1 cellular context compared by ENCODE assay signal in genomic region chr4:150367326-150367725, GRCh38.
TF ChIP-seq lines count a peak whose summit lies in the region.

No MANE protein-coding gene starts in this region.

TF ChIP-seq in HEK293, 187 proteins besides CTCF, POLR2A, EP300 and RAD21 (continued from another document and continues in another):
- TF ChIP-seq ZNF274 (IDR thresholded peaks at IDR 0.05; ENCODE audit: low read length): no peak
- TF ChIP-seq ZNF274 (tag by site-specific recombination; IDR thresholded peaks at IDR 0.05; ENCODE audit: borderline replicate concordance): no peak
- TF ChIP-seq ZNF157 (tag by site-specific recombination; IDR thresholded peaks at IDR 0.05): no peak
- no peak for TF ChIP-seq ZEB2 (tag by site-specific recombination; IDR thresholded peaks at IDR 0.05)
- TF ChIP-seq ZNF23 (tag by site-specific recombination; IDR thresholded peaks at IDR 0.05; ENCODE audit: borderline replicate concordance): no peak
- no peak for TF ChIP-seq OVOL3 (tag by site-specific recombination; IDR thresholded peaks at IDR 0.05)
- no peak for TF ChIP-seq EGR2 (tag by site-specific recombination; IDR thresholded peaks at IDR 0.05; ENCODE audit: low read depth)
- TF ChIP-seq ZNF19 (tag by site-specific recombination; IDR thresholded peaks at IDR 0.05; ENCODE audit: low read depth): no peak
- no peak for TF ChIP-seq ZNF423 (tag by site-specific recombination; IDR thresholded peaks at IDR 0.05)
- TF ChIP-seq ZNF701 (tag by site-specific recombination; IDR thresholded peaks at IDR 0.05): no peak
- no peak for TF ChIP-seq ZNF510 (tag by site-specific recombination; IDR thresholded peaks at IDR 0.05; ENCODE audit: insufficient replicate concordance)
- TF ChIP-seq, protein P1, sequence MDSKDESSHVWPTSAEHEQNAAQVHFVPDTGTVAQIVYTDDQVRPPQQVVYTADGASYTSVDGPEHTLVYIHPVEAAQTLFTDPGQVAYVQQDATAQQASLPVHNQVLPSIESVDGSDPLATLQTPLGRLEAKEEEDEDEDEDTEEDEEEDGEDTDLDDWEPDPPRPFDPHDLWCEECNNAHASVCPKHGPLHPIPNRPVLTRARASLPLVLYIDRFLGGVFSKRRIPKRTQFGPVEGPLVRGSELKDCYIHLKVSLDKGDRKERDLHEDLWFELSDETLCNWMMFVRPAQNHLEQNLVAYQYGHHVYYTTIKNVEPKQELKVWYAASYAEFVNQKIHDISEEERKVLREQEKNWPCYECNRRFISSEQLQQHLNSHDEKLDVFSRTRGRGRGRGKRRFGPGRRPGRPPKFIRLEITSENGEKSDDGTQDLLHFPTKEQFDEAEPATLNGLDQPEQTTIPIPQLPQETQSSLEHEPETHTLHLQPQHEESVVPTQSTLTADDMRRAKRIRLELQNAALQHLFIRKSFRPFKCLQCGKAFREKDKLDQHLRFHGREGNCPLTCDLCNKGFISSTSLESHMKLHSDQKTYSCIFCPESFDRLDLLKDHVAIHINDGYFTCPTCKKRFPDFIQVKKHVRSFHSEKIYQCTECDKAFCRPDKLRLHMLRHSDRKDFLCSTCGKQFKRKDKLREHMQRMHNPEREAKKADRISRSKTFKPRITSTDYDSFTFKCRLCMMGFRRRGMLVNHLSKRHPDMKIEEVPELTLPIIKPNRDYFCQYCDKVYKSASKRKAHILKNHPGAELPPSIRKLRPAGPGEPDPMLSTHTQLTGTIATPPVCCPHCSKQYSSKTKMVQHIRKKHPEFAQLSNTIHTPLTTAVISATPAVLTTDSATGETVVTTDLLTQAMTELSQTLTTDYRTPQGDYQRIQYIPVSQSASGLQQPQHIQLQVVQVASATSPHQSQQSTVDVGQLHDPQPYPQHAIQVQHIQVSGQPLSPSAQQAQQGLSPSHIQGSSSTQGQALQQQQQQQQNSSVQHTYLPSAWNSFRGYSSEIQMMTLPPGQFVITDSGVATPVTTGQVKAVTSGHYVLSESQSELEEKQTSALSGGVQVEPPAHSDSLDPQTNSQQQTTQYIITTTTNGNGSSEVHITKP (tag by site-specific recombination; IDR thresholded peaks at IDR 0.05): no peak
- no peak for TF ChIP-seq ZNF239 (tag by site-specific recombination; IDR thresholded peaks at IDR 0.05)
- no peak for TF ChIP-seq ZNF747 (tag by site-specific recombination; IDR thresholded peaks at IDR 0.05)
- TF ChIP-seq ZNF311 (tag by site-specific recombination; IDR thresholded peaks at IDR 0.05; ENCODE audit: borderline replicate concordance): no peak
- TF ChIP-seq KLF8 (tag by site-specific recombination; IDR thresholded peaks at IDR 0.05): no peak
- no peak for TF ChIP-seq ZBTB1 (tag by site-specific recombination; IDR thresholded peaks at IDR 0.05)
- peak; percentile 78 for TF ChIP-seq PRDM4 (tag by site-specific recombination; IDR thresholded peaks at IDR 0.05)
- TF ChIP-seq ZNF707 (tag by site-specific recombination; IDR thresholded peaks at IDR 0.05): no peak
- TF ChIP-seq ZNF776 (tag by site-specific recombination; IDR thresholded peaks at IDR 0.05; ENCODE audit: borderline replicate concordance): no peak
- TF ChIP-seq ZFP3 (tag by site-specific recombination; IDR thresholded peaks at IDR 0.05; ENCODE audit: low read depth): no peak
- no peak for TF ChIP-seq ZNF558 (tag by site-specific recombination; IDR thresholded peaks at IDR 0.05)
- TF ChIP-seq ZNF548 (tag by site-specific recombination; IDR thresholded peaks at IDR 0.05): no peak
- no peak for TF ChIP-seq ZNF426 (tag by site-specific recombination; IDR thresholded peaks at IDR 0.05)
- TF ChIP-seq ZNF837 (tag by site-specific recombination; IDR thresholded peaks at IDR 0.05): no peak
- TF ChIP-seq ZNF626 (tag by site-specific recombination; IDR thresholded peaks at IDR 0.05): no peak
- TF ChIP-seq YY1 (tag by site-specific recombination; IDR thresholded peaks at IDR 0.05): peak; percentile 30; the same call in 1 of the 2 replicates
- TF ChIP-seq ZSCAN16 (tag by site-specific recombination; IDR thresholded peaks at IDR 0.05): no peak
- TF ChIP-seq ZNF24 (tag by site-specific recombination; IDR thresholded peaks at IDR 0.05): no peak
- TF ChIP-seq ZNF830 (tag by site-specific recombination; IDR thresholded peaks at IDR 0.05; ENCODE audit: low read depth): no peak
- no peak for TF ChIP-seq ZNF174 (tag by site-specific recombination; IDR thresholded peaks at IDR 0.05)
- 0 out of 2 replicates have a peak, but pooled peaks have one; percentile 13 for TF ChIP-seq ZNF664 (tag by site-specific recombination; IDR thresholded peaks at IDR 0.05)
- TF ChIP-seq HOXA7 (CRISPR knock-in tag; IDR thresholded peaks at IDR 0.05; ENCODE audit: borderline replicate concordance): no peak
- TF ChIP-seq ZNF121 (tag by site-specific recombination; IDR thresholded peaks at IDR 0.05): 0 out of 2 replicates have a peak, but pooled peaks have one; percentile 36
- no peak for TF ChIP-seq ZNF600 (tag by site-specific recombination; IDR thresholded peaks at IDR 0.05)
- TF ChIP-seq ZNF292 (tag by site-specific recombination; IDR thresholded peaks at IDR 0.05; ENCODE audit: borderline replicate concordance, low read depth): no peak
- TF ChIP-seq ZNF629 (tag by site-specific recombination; IDR thresholded peaks at IDR 0.05): no peak
- TF ChIP-seq ZNF404 (tag by site-specific recombination; IDR thresholded peaks at IDR 0.05): no peak
- no peak for TF ChIP-seq KLF16 (tag by site-specific recombination; IDR thresholded peaks at IDR 0.05)
- TF ChIP-seq, protein P2, sequence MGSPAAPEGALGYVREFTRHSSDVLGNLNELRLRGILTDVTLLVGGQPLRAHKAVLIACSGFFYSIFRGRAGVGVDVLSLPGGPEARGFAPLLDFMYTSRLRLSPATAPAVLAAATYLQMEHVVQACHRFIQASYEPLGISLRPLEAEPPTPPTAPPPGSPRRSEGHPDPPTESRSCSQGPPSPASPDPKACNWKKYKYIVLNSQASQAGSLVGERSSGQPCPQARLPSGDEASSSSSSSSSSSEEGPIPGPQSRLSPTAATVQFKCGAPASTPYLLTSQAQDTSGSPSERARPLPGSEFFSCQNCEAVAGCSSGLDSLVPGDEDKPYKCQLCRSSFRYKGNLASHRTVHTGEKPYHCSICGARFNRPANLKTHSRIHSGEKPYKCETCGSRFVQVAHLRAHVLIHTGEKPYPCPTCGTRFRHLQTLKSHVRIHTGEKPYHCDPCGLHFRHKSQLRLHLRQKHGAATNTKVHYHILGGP (tag by site-specific recombination; IDR thresholded peaks at IDR 0.05): 0 out of 2 replicates have a peak, but pooled peaks have one; percentile 24
- TF ChIP-seq IKZF3 (tag by site-specific recombination; IDR thresholded peaks at IDR 0.05): peak; percentile 85
- no peak; the same call in 1 of the 2 replicates for TF ChIP-seq ZBTB8A (tag by site-specific recombination; IDR thresholded peaks at IDR 0.05)
- no peak for TF ChIP-seq HOXD13 (CRISPR knock-in tag; IDR thresholded peaks at IDR 0.05; ENCODE audit: borderline replicate concordance)
- no peak for TF ChIP-seq ZNF48 (tag by site-specific recombination; IDR thresholded peaks at IDR 0.05)
- no peak for TF ChIP-seq GLIS2 (tag by site-specific recombination; IDR thresholded peaks at IDR 0.05)
- TF ChIP-seq, protein P3, sequence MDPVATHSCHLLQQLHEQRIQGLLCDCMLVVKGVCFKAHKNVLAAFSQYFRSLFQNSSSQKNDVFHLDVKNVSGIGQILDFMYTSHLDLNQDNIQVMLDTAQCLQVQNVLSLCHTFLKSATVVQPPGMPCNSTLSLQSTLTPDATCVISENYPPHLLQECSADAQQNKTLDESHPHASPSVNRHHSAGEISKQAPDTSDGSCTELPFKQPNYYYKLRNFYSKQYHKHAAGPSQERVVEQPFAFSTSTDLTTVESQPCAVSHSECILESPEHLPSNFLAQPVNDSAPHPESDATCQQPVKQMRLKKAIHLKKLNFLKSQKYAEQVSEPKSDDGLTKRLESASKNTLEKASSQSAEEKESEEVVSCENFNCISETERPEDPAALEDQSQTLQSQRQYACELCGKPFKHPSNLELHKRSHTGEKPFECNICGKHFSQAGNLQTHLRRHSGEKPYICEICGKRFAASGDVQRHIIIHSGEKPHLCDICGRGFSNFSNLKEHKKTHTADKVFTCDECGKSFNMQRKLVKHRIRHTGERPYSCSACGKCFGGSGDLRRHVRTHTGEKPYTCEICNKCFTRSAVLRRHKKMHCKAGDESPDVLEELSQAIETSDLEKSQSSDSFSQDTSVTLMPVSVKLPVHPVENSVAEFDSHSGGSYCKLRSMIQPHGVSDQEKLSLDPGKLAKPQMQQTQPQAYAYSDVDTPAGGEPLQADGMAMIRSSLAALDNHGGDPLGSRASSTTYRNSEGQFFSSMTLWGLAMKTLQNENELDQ (tag by site-specific recombination; IDR thresholded peaks at IDR 0.05; ENCODE audit: low read depth): no peak
- no peak for TF ChIP-seq ZNF768 (tag by site-specific recombination; IDR thresholded peaks at IDR 0.05)
- TF ChIP-seq ZNF654 (tag by site-specific recombination; IDR thresholded peaks at IDR 0.05; ENCODE audit: low read depth): no peak
- TF ChIP-seq, protein P4, sequence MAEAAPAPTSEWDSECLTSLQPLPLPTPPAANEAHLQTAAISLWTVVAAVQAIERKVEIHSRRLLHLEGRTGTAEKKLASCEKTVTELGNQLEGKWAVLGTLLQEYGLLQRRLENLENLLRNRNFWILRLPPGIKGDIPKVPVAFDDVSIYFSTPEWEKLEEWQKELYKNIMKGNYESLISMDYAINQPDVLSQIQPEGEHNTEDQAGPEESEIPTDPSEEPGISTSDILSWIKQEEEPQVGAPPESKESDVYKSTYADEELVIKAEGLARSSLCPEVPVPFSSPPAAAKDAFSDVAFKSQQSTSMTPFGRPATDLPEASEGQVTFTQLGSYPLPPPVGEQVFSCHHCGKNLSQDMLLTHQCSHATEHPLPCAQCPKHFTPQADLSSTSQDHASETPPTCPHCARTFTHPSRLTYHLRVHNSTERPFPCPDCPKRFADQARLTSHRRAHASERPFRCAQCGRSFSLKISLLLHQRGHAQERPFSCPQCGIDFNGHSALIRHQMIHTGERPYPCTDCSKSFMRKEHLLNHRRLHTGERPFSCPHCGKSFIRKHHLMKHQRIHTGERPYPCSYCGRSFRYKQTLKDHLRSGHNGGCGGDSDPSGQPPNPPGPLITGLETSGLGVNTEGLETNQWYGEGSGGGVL (tag by site-specific recombination; IDR thresholded peaks at IDR 0.05): no peak
- TF ChIP-seq ZNF571 (tag by site-specific recombination; IDR thresholded peaks at IDR 0.05): no peak
- no peak for TF ChIP-seq ZBTB48 (tag by site-specific recombination; IDR thresholded peaks at IDR 0.05)
- TF ChIP-seq, protein P5, sequence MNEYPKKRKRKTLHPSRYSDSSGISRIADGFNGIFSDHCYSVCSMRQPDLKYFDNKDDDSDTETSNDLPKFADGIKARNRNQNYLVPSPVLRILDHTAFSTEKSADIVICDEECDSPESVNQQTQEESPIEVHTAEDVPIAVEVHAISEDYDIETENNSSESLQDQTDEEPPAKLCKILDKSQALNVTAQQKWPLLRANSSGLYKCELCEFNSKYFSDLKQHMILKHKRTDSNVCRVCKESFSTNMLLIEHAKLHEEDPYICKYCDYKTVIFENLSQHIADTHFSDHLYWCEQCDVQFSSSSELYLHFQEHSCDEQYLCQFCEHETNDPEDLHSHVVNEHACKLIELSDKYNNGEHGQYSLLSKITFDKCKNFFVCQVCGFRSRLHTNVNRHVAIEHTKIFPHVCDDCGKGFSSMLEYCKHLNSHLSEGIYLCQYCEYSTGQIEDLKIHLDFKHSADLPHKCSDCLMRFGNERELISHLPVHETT (tag by site-specific recombination; IDR thresholded peaks at IDR 0.05): no peak
- TF ChIP-seq ZNF341 (tag by site-specific recombination; IDR thresholded peaks at IDR 0.05; ENCODE audit: low read depth): no peak
- no peak for TF ChIP-seq KLF9 (tag by site-specific recombination; IDR thresholded peaks at IDR 0.05; ENCODE audit: low read depth)
- no peak for TF ChIP-seq ZNF792 (tag by site-specific recombination; IDR thresholded peaks at IDR 0.05)
- no peak for TF ChIP-seq ZBTB7A (tag by site-specific recombination; IDR thresholded peaks at IDR 0.05; ENCODE audit: low read depth)
- TF ChIP-seq, protein P6, sequence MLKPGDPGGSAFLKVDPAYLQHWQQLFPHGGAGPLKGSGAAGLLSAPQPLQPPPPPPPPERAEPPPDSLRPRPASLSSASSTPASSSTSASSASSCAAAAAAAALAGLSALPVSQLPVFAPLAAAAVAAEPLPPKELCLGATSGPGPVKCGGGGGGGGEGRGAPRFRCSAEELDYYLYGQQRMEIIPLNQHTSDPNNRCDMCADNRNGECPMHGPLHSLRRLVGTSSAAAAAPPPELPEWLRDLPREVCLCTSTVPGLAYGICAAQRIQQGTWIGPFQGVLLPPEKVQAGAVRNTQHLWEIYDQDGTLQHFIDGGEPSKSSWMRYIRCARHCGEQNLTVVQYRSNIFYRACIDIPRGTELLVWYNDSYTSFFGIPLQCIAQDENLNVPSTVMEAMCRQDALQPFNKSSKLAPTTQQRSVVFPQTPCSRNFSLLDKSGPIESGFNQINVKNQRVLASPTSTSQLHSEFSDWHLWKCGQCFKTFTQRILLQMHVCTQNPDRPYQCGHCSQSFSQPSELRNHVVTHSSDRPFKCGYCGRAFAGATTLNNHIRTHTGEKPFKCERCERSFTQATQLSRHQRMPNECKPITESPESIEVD (tag by site-specific recombination; IDR thresholded peaks at IDR 0.05): peak; percentile 90
- no peak for TF ChIP-seq HOXC10 (CRISPR knock-in tag; IDR thresholded peaks at IDR 0.05)
- TF ChIP-seq MYNN (tag by site-specific recombination; IDR thresholded peaks at IDR 0.05; ENCODE audit: borderline replicate concordance): no peak
- TF ChIP-seq ZNF416 (tag by site-specific recombination; IDR thresholded peaks at IDR 0.05): no peak
- TF ChIP-seq ZBTB6 (tag by site-specific recombination; IDR thresholded peaks at IDR 0.05): no peak
